ENCODE assay signal across 9 cellular contexts in genomic region chr11:35077709-35078695, GRCh38.
A peak's percentile ranks its signal among the peaks of the same experiment; 100 is the strongest.
DNase-seq lines count a peak whose midpoint lies in the region; ATAC-seq and TF ChIP-seq lines count a peak whose summit lies in the region.
"Had no signal": no experiment of that assay in that cellular context is flagged by ENCODE, and none has a peak within 500 bp of the region (broad histone marks: within the 10 kb centered on the region; RNA-seq: fewer than 3 reads in every experiment).

No MANE protein-coding gene starts in this region.

- peak overlapping the region; percentile 62 for H3K4me3 Mint-ChIP-seq in activated CD4-positive, alpha-beta memory T cell treated with anti-CD3 and anti-CD28 coated beads, Interleukin-2, amount 10 ng/mL, durations not matched to agents 7 days and 5 days
- H3K4me3 Mint-ChIP-seq: neural crest cell had no signal

- peak overlapping the region; percentile 99 for H3K27ac Mint-ChIP-seq in activated CD4-positive, alpha-beta memory T cell treated with anti-CD3 and anti-CD28 coated beads, Interleukin-2, amount 10 ng/mL, durations not matched to agents 7 days and 5 days

- no peaks in the 10 kb centered on the region for H3K27me3 ChIP-seq in thyroid gland

- peak; percentile 39 for ATAC-seq in GM21526 (IDR thresholded peaks at IDR 0.05; ENCODE audit: low FRiP score, unreplicated experiment)

- CTCF ChIA-PET in activated CD4-positive, alpha-beta memory T cell treated with anti-CD3 and anti-CD28 coated beads, Interleukin-2, amount 10 ng/mL, durations not matched to agents 7 days and 5 days (lab: Charles Lee): interaction anchor here (0.8 to 1.4 kb wide), 7 partner anchors 10 to 69 kb away, joined by 3 to 10 read pairs (median 4); partner anchors contain the start of gene CD44

- peaks cover 80% of the 10 kb centered on the region for H3K4me1 Mint-ChIP-seq in activated CD4-positive, alpha-beta memory T cell treated with anti-CD3 and anti-CD28 coated beads, Interleukin-2, amount 10 ng/mL, durations not matched to agents 7 days and 5 days
- H3K4me1 Mint-ChIP-seq: neural crest cell had no signal

- H3K9me3 ChIP-seq in thyroid gland: no peaks in the 10 kb centered on the region

- no peak for TF ChIP-seq POLR2A in thyroid gland (IDR thresholded peaks at IDR 0.05)

- intact Hi-C loops in thyroid gland (cut with DNase I): no loop called here

- peaks cover 38% of the 10 kb centered on the region for H3K36me3 Mint-ChIP-seq in activated CD4-positive, alpha-beta memory T cell treated with anti-CD3 and anti-CD28 coated beads, Interleukin-2, amount 10 ng/mL, durations not matched to agents 7 days and 5 days (ENCODE audit: low read depth)

- POLR2A ChIA-PET in activated CD4-positive, alpha-beta memory T cell treated with anti-CD3 and anti-CD28 coated beads, Interleukin-2, amount 10 ng/mL, durations not matched to agents 7 days and 5 days (lab: Charles Lee): interaction anchor here (0.6 to 5.7 kb wide), 25 partner anchors 9 to 158 kb away, joined by 3 to 50 read pairs (median 8); partner anchors contain the start of gene CD44

- H3K9me3 Mint-ChIP-seq in activated CD4-positive, alpha-beta memory T cell treated with anti-CD3 and anti-CD28 coated beads, Interleukin-2, amount 10 ng/mL, durations not matched to agents 7 days and 5 days: peaks cover 15% of the 10 kb centered on the region

- DNase-seq in DMS79 treated with DMSO at 0.1 percent for 48 hours (lab: John Stamatoyannopoulos, UW) (peak; percentile 44), kidney glomerular epithelial cell (lab: John Stamatoyannopoulos, UW) (peak; percentile 88), DMS 273 (lab: John Stamatoyannopoulos, UW; ENCODE audit: unreplicated experiment) (no peak), COLO829 (ENCODE audit: low spot score) (no peak), thyroid gland (no peak)
- DNase-seq in activated CD4-positive, alpha-beta memory T cell treated with anti-CD3 and anti-CD28 coated beads, Interleukin-2, amount 10 ng/mL, durations not matched to agents 7 days and 5 days: peak; percentile 74

- H3K4me1 ChIP-seq in thyroid gland: peaks cover 1 to 4% of the 10 kb centered on the region in 2 donors

- H3K36me3 ChIP-seq in thyroid gland: no peaks in the 10 kb centered on the region

- TF ChIP-seq RAD21 in Ishikawa (IDR thresholded peaks at IDR 0.05; ENCODE audit: low read depth): no peak

- WGBS in thyroid gland, 2 donors: 64 to 81% methylated on average over 6 of the region's 6 CpGs

- H3K27me3 Mint-ChIP-seq in activated CD4-positive, alpha-beta memory T cell treated with anti-CD3 and anti-CD28 coated beads, Interleukin-2, amount 10 ng/mL, durations not matched to agents 7 days and 5 days: no peaks in the 10 kb centered on the region

- TF ChIP-seq EP300 in Ishikawa (IDR thresholded peaks at IDR 0.05; ENCODE audit: borderline replicate concordance): peak; percentile 83

- no peak overlapping the region for H3K27ac ChIP-seq in thyroid gland

- TF ChIP-seq CTCF in thyroid gland (IDR thresholded peaks at IDR 0.05): no peak

- H3K4me3 ChIP-seq in thyroid gland (replicated peaks in 1 of 3): no peak overlapping the region

TF ChIP-seq in Ishikawa, 13 proteins besides CTCF, POLR2A, EP300 and RAD21:
- TF ChIP-seq TCF12 (IDR thresholded peaks at IDR 0.05; ENCODE audit: low read depth): peak; percentile 65; the same call in 1 of the 2 replicates
- no peak for TF ChIP-seq EGR1 (IDR thresholded peaks at IDR 0.05)
- TF ChIP-seq CREB1 (IDR thresholded peaks at IDR 0.05; ENCODE audit: low read depth): no peak
- peak; percentile 78; the same call in 1 of the 2 replicates for TF ChIP-seq FOXM1 (IDR thresholded peaks at IDR 0.05; ENCODE audit: borderline replicate concordance, low read depth)

Comparison
In these comparisons a context has a peak if more than half of its experiments do, and no peak if none do; other contexts are left out.
1. DNase-seq: peak in DMS79 treated with DMSO at 0.1 percent for 48 hours (single experiment), activated CD4-positive, alpha-beta memory T cell treated with anti-CD3 and anti-CD28 coated beads, Interleukin-2, amount 10 ng/mL, durations not matched to agents 7 days and 5 days (single experiment) and kidney glomerular epithelial cell (single experiment); none in DMS 273 (single experiment), COLO829 (single experiment) and thyroid gland (0 of 2).